In genomic region chr2:43268066-43268971, GRCh38 we compare ENCODE assay signal across 1 cellular context.
TF ChIP-seq lines count a peak whose summit lies in the region.

No MANE protein-coding gene starts in this region.

TF ChIP-seq in HepG2, 621 proteins besides CTCF, POLR2A, EP300 and RAD21 (continued from another document):
- TF ChIP-seq ZNF687 (CRISPR knock-in tag; IDR thresholded peaks at IDR 0.05) (peak; percentile 22; the same call in 1 of the 2 replicates), U2AF2 (IDR thresholded peaks at IDR 0.05; ENCODE audit: low read depth, low read length) (no peak), CEBPZ (IDR thresholded peaks at IDR 0.05; ENCODE audit: low read length) (no peak), ZBTB33 (CRISPR knock-in tag; IDR thresholded peaks at IDR 0.05) (peak; percentile 88), CEBPG (CRISPR knock-in tag; IDR thresholded peaks at IDR 0.05) (no peak), ZNF773 (CRISPR knock-in tag; IDR thresholded peaks at IDR 0.05; ENCODE audit: borderline replicate concordance) (no peak), HIVEP1 (CRISPR knock-in tag; IDR thresholded peaks at IDR 0.05) (no peak)
